ENCODE assay signal across 1 cellular context in the genomic region with DNA sequence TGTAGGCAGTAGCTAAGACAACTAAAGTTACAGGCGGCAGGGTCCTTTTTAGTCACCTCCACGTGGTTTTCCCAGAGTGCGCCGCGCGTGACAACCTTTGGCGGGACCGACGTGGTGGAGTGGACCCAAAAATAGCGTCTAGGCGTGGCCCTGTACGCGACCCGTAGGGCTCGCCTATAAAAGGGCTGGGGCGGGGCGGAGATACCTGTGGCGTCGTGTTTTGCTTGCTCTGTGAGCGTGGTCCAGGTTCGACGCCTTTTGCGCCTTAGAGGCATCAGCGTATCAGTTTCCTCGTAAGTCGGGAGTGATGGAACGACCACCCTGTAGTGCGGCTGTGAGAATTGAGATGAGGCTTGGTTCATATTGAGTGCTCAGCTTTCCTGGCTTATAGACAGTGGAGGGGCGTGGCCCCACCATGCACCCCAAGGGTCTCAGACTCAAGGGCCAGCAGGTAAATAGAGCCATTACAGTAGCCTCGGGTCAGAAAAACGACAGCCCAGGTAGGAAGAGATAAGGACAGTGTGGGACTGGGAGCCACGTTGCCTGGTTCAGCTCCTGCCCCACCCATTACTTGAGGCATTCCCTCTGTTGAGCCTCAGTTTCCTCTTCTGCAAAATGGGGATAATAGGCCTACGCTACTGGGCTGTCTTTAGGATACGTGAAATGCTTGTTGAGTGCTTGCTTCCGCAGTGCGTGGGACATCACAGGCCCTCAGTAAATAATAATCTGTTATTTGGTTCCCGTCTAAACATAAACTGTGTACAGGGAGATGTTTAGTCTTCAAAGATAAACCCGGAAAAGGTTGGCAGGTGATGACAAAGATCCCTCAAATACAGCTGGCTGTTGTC.
TF ChIP-seq lines count a peak whose summit lies in the region.

No MANE protein-coding gene starts in this region.

TF ChIP-seq in HepG2, 621 proteins besides CTCF, POLR2A, EP300 and RAD21 (continued from another document and continues in another):
- peak; percentile 73; the same call in 1 of the 2 replicates for TF ChIP-seq ZNF558 (CRISPR knock-in tag; IDR thresholded peaks at IDR 0.05; ENCODE audit: borderline replicate concordance)
- peak; percentile 59; the same call in 1 of the 2 replicates for TF ChIP-seq ZNF343 (CRISPR knock-in tag; IDR thresholded peaks at IDR 0.05)
- peak; percentile 81; the same call in 1 of the 2 replicates for TF ChIP-seq AHR (CRISPR knock-in tag; IDR thresholded peaks at IDR 0.05)
- TF ChIP-seq DR1 (CRISPR knock-in tag; IDR thresholded peaks at IDR 0.05), result peak; percentile 6; the same call in 1 of the 2 replicates
- TF ChIP-seq, protein P1, sequence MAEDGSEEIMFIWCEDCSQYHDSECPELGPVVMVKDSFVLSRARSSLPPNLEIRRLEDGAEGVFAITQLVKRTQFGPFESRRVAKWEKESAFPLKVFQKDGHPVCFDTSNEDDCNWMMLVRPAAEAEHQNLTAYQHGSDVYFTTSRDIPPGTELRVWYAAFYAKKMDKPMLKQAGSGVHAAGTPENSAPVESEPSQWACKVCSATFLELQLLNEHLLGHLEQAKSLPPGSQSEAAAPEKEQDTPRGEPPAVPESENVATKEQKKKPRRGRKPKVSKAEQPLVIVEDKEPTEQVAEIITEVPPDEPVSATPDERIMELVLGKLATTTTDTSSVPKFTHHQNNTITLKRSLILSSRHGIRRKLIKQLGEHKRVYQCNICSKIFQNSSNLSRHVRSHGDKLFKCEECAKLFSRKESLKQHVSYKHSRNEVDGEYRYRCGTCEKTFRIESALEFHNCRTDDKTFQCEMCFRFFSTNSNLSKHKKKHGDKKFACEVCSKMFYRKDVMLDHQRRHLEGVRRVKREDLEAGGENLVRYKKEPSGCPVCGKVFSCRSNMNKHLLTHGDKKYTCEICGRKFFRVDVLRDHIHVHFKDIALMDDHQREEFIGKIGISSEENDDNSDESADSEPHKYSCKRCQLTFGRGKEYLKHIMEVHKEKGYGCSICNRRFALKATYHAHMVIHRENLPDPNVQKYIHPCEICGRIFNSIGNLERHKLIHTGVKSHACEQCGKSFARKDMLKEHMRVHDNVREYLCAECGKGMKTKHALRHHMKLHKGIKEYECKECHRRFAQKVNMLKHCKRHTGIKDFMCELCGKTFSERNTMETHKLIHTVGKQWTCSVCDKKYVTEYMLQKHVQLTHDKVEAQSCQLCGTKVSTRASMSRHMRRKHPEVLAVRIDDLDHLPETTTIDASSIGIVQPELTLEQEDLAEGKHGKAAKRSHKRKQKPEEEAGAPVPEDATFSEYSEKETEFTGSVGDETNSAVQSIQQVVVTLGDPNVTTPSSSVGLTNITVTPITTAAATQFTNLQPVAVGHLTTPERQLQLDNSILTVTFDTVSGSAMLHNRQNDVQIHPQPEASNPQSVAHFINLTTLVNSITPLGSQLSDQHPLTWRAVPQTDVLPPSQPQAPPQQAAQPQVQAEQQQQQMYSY (CRISPR knock-in tag; IDR thresholded peaks at IDR 0.05), result peak; percentile 20; the same call in 1 of the 2 replicates
- TF ChIP-seq, protein P2, sequence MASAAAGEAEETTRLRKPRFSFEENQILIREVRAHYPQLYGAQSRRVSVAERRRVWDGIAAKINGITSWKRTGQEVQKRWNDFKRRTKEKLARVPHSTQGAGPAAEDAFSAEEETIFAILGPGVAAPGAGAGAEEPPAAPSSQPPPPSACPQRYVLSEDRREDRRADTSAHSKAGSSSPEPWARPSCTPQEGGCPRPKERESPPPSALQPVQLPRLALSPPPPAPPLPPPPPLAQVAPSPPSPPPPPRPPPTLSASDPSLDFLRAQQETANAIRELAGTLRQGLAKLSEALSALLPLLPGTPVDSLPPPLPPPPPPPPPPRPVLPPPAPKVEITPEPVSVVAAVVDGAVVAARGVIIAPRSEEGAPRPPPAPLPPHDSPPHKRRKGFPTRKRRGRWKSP (CRISPR knock-in tag; IDR thresholded peaks at IDR 0.05), result peak; percentile 68; the same call in 1 of the 2 replicates
- peak; percentile 73 for TF ChIP-seq ASH2L (IDR thresholded peaks at IDR 0.05; ENCODE audit: insufficient read length, low read depth, low read length)
- TF ChIP-seq NR2F2 (IDR thresholded peaks at IDR 0.05; ENCODE audit: borderline replicate concordance, low read depth), result no peak
- TF ChIP-seq REL (CRISPR knock-in tag; conservative IDR thresholded peaks at IDR 0.05), result peak; percentile 26; the same call in 1 of the 2 replicates
- TF ChIP-seq PHF21A (CRISPR knock-in tag; IDR thresholded peaks at IDR 0.05), result 0 out of 2 replicates have a peak, but pooled peaks have one; percentile 53
- TF ChIP-seq, protein P3, sequence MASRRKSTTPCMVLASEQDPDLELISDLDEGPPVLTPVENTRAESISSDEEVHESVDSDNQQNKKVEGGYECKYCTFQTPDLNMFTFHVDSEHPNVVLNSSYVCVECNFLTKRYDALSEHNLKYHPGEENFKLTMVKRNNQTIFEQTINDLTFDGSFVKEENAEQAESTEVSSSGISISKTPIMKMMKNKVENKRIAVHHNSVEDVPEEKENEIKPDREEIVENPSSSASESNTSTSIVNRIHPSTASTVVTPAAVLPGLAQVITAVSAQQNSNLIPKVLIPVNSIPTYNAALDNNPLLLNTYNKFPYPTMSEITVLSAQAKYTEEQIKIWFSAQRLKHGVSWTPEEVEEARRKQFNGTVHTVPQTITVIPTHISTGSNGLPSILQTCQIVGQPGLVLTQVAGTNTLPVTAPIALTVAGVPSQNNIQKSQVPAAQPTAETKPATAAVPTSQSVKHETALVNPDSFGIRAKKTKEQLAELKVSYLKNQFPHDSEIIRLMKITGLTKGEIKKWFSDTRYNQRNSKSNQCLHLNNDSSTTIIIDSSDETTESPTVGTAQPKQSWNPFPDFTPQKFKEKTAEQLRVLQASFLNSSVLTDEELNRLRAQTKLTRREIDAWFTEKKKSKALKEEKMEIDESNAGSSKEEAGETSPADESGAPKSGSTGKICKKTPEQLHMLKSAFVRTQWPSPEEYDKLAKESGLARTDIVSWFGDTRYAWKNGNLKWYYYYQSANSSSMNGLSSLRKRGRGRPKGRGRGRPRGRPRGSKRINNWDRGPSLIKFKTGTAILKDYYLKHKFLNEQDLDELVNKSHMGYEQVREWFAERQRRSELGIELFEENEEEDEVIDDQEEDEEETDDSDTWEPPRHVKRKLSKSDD (CRISPR knock-in tag; IDR thresholded peaks at IDR 0.05; ENCODE audit: low read depth), result 0 out of 2 replicates have a peak, but pooled peaks have one; percentile 44
- TF ChIP-seq ZNF543 (CRISPR knock-in tag; IDR thresholded peaks at IDR 0.05), result 0 out of 2 replicates have a peak, but pooled peaks have one; percentile 78
- peak; percentile 58 for TF ChIP-seq ZNF225 (CRISPR knock-in tag; IDR thresholded peaks at IDR 0.05)
- no peak for TF ChIP-seq MTF1 (CRISPR knock-in tag; IDR thresholded peaks at IDR 0.05)
- peak; percentile 65; the same call in 1 of the 2 replicates for TF ChIP-seq NFKB2 (CRISPR knock-in tag; IDR thresholded peaks at IDR 0.05; ENCODE audit: borderline replicate concordance)
- TF ChIP-seq MED8 (CRISPR knock-in tag; IDR thresholded peaks at IDR 0.05; ENCODE audit: insufficient replicate concordance), result no peak
- no peak for TF ChIP-seq ZNF878 (CRISPR knock-in tag; IDR thresholded peaks at IDR 0.05)
- peak; percentile 47; the same call in 1 of the 2 replicates for TF ChIP-seq NR1H2 (CRISPR knock-in tag; IDR thresholded peaks at IDR 0.05; ENCODE audit: borderline replicate concordance, low read depth)
- TF ChIP-seq, protein P4, sequence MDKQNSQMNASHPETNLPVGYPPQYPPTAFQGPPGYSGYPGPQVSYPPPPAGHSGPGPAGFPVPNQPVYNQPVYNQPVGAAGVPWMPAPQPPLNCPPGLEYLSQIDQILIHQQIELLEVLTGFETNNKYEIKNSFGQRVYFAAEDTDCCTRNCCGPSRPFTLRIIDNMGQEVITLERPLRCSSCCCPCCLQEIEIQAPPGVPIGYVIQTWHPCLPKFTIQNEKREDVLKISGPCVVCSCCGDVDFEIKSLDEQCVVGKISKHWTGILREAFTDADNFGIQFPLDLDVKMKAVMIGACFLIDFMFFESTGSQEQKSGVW (CRISPR knock-in tag; IDR thresholded peaks at IDR 0.05; ENCODE audit: borderline replicate concordance), result no peak
- TF ChIP-seq, protein P5, sequence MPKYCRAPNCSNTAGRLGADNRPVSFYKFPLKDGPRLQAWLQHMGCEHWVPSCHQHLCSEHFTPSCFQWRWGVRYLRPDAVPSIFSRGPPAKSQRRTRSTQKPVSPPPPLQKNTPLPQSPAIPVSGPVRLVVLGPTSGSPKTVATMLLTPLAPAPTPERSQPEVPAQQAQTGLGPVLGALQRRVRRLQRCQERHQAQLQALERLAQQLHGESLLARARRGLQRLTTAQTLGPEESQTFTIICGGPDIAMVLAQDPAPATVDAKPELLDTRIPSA (CRISPR knock-in tag; IDR thresholded peaks at IDR 0.05; ENCODE audit: borderline replicate concordance), result no peak
- TF ChIP-seq ZNF296 (CRISPR knock-in tag; conservative IDR thresholded peaks at IDR 0.05), result no peak
- TF ChIP-seq FOXO1 (CRISPR knock-in tag; IDR thresholded peaks at IDR 0.05), result no peak
- TF ChIP-seq HMG20A (CRISPR knock-in tag; IDR thresholded peaks at IDR 0.05; ENCODE audit: borderline replicate concordance), result no peak
- no peak for TF ChIP-seq PITX1 (CRISPR knock-in tag; IDR thresholded peaks at IDR 0.05)
- no peak for TF ChIP-seq TGIF2 (CRISPR knock-in tag; IDR thresholded peaks at IDR 0.05)
- 0 out of 2 replicates have a peak, but pooled peaks have one; percentile 74 for TF ChIP-seq ZNF720 (CRISPR knock-in tag; IDR thresholded peaks at IDR 0.05)
- TF ChIP-seq ZNF207 (IDR thresholded peaks at IDR 0.05; ENCODE audit: borderline replicate concordance), result no peak
- TF ChIP-seq, protein P6, sequence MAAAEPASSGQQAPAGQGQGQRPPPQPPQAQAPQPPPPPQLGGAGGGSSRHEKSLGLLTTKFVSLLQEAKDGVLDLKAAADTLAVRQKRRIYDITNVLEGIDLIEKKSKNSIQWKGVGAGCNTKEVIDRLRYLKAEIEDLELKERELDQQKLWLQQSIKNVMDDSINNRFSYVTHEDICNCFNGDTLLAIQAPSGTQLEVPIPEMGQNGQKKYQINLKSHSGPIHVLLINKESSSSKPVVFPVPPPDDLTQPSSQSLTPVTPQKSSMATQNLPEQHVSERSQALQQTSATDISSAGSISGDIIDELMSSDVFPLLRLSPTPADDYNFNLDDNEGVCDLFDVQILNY (CRISPR knock-in tag; conservative IDR thresholded peaks at IDR 0.05), result peak; percentile 48; the same call in 1 of the 2 replicates
- TF ChIP-seq ZNF143 (CRISPR knock-in tag; IDR thresholded peaks at IDR 0.05), result peak; percentile 90
- no peak for TF ChIP-seq SCMH1 (CRISPR knock-in tag; IDR thresholded peaks at IDR 0.05; ENCODE audit: borderline replicate concordance)
- TF ChIP-seq, protein P7, sequence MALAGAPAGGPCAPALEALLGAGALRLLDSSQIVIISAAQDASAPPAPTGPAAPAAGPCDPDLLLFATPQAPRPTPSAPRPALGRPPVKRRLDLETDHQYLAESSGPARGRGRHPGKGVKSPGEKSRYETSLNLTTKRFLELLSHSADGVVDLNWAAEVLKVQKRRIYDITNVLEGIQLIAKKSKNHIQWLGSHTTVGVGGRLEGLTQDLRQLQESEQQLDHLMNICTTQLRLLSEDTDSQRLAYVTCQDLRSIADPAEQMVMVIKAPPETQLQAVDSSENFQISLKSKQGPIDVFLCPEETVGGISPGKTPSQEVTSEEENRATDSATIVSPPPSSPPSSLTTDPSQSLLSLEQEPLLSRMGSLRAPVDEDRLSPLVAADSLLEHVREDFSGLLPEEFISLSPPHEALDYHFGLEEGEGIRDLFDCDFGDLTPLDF (CRISPR knock-in tag; IDR thresholded peaks at IDR 0.05), result peak; percentile 80
- TF ChIP-seq, protein P8, sequence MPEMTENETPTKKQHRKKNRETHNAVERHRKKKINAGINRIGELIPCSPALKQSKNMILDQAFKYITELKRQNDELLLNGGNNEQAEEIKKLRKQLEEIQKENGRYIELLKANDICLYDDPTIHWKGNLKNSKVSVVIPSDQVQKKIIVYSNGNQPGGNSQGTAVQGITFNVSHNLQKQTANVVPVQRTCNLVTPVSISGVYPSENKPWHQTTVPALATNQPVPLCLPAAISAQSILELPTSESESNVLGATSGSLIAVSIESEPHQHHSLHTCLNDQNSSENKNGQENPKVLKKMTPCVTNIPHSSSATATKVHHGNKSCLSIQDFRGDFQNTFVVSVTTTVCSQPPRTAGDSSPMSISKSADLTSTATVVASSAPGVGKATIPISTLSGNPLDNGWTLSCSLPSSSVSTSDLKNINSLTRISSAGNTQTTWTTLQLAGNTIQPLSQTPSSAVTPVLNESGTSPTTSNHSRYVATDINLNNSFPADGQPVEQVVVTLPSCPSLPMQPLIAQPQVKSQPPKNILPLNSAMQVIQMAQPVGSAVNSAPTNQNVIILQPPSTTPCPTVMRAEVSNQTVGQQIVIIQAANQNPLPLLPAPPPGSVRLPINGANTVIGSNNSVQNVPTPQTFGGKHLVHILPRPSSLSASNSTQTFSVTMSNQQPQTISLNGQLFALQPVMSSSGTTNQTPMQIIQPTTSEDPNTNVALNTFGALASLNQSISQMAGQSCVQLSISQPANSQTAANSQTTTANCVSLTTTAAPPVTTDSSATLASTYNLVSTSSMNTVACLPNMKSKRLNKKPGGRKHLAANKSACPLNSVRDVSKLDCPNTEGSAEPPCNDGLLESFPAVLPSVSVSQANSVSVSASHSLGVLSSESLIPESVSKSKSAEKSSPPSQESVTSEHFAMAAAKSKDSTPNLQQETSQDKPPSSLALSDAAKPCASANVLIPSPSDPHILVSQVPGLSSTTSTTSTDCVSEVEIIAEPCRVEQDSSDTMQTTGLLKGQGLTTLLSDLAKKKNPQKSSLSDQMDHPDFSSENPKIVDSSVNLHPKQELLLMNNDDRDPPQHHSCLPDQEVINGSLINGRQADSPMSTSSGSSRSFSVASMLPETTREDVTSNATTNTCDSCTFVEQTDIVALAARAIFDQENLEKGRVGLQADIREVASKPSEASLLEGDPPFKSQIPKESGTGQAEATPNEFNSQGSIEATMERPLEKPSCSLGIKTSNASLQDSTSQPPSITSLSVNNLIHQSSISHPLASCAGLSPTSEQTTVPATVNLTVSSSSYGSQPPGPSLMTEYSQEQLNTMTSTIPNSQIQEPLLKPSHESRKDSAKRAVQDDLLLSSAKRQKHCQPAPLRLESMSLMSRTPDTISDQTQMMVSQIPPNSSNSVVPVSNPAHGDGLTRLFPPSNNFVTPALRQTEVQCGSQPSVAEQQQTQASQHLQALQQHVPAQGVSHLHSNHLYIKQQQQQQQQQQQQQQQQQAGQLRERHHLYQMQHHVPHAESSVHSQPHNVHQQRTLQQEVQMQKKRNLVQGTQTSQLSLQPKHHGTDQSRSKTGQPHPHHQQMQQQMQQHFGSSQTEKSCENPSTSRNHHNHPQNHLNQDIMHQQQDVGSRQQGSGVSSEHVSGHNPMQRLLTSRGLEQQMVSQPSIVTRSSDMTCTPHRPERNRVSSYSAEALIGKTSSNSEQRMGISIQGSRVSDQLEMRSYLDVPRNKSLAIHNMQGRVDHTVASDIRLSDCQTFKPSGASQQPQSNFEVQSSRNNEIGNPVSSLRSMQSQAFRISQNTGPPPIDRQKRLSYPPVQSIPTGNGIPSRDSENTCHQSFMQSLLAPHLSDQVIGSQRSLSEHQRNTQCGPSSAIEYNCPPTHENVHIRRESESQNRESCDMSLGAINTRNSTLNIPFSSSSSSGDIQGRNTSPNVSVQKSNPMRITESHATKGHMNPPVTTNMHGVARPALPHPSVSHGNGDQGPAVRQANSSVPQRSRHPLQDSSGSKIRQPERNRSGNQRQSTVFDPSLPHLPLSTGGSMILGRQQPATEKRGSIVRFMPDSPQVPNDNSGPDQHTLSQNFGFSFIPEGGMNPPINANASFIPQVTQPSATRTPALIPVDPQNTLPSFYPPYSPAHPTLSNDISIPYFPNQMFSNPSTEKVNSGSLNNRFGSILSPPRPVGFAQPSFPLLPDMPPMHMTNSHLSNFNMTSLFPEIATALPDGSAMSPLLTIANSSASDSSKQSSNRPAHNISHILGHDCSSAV (CRISPR knock-in tag; IDR thresholded peaks at IDR 0.05; ENCODE audit: borderline replicate concordance), result no peak
- 0 out of 2 replicates have a peak, but pooled peaks have one; percentile 21 for TF ChIP-seq ZNF136 (CRISPR knock-in tag; IDR thresholded peaks at IDR 0.05; ENCODE audit: low read depth)
